1 cellular context compared by ENCODE assay signal in genomic region chr1:155012760-155013602, GRCh38.
TF ChIP-seq lines count a peak whose summit lies in the region.

No MANE protein-coding gene starts in this region.

TF ChIP-seq in endothelial cell of umbilical vein, 7 proteins besides CTCF, POLR2A, EP300 and RAD21:
- TF ChIP-seq GATA2 (IDR thresholded peaks at IDR 0.05; ENCODE audit: insufficient read depth, insufficient read length, low read depth, low read length): no peak
- no peak for TF ChIP-seq EZH2 (IDR thresholded peaks at IDR 0.05; ENCODE audit: borderline replicate concordance, low read depth, low read length, severe bottlenecking)
- no peak for TF ChIP-seq MAX (IDR thresholded peaks at IDR 0.05; ENCODE audit: insufficient read depth, insufficient read length)
- TF ChIP-seq POLR2AphosphoS5 (IDR thresholded peaks at IDR 0.05; ENCODE audit: insufficient read depth, low read depth, low read length): no peak
- TF ChIP-seq FOS (IDR thresholded peaks at IDR 0.05; ENCODE audit: borderline replicate concordance, insufficient read depth, low read length): no peak
- no peak for TF ChIP-seq JUN (IDR thresholded peaks at IDR 0.05; ENCODE audit: borderline replicate concordance, insufficient read depth, insufficient read length, low read depth)
- TF ChIP-seq MYC (IDR thresholded peaks at IDR 0.05; ENCODE audit: low read depth, low read length): no peak
